Comparison of ENCODE assay signal across 8 cellular contexts in the genomic region with DNA sequence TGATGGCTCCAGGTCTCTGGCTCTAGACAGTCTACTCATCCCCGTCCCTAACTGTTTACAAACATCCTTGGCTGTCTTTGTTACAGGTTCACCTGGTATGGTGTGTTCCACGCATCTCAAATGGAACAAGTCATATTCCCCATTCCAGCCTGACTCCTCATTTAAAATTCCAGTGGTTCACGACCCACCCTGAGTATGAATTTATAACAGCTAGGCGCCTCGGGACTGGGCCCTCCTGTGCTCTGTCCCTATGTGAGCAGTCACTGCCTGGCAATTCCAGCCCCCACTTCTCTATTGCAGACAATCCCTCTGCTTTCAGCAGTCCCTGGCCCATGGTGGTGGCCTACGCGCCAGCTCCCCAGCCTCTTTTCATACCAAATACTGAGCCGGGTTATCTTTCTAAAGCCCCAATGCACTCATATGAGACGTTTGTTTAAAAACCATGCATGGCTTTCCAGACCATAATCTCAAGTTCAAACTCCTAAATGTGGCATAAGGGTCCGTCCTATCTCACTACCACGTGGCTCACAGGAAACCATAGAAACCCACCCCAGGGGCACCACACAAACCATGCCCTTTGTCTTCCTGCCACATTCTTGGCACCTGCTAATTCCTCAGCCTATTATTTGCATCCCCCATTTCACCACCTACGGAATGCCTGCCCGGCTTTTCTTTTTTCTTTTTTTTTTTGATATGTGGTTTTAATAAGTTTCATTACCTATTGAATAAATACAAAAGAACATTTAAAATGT. TPM values are rescaled to one million over a fixed set of nuclear protein-coding genes. Genes with fewer than 3 reads are reported as not detected.
DNase-seq lines count a peak whose midpoint lies in the region; ATAC-seq and TF ChIP-seq lines count a peak whose summit lies in the region.

No MANE protein-coding gene starts in this region.

- TF ChIP-seq EP300 in stomach (IDR thresholded peaks at IDR 0.05), result no peak

- H3K4me1 Mint-ChIP-seq in T-helper 1 cell treated with Interleukin-12 subunit alpha and Interleukin-12 subunit beta and Interleukin-4 antibody, amounts not matched to agents 30 μg/mL and 1 μg/mL, for 36 hours (ENCODE audit: low read depth), result peaks cover 33% of the 10 kb centered on the region
- H3K4me1 Mint-ChIP-seq in activated T-helper 17 cell treated with anti-CD3 and anti-CD28 coated beads, Interleukin-2, amount 50 U/mL, for 72 hours, result peaks cover 11% of the 10 kb centered on the region

- H3K9ac ChIP-seq in iPS-20b (ENCODE audit: low read depth, low read length), result peak overlapping the region; percentile 78

- H3K4me1 ChIP-seq in iPS-20b (ENCODE audit: insufficient read depth, low read length) (peaks cover 16% of the 10 kb centered on the region), stomach (peaks cover 9 to 28% (median 15%) of the 10 kb centered on the region in 4 donors)

- TF ChIP-seq CTCF in stomach (IDR thresholded peaks at IDR 0.05), result no peak

- no peaks in the 10 kb centered on the region for H3K36me3 ChIP-seq in iPS-20b (ENCODE audit: insufficient read depth, low read depth, low read length)
- no peaks in the 10 kb centered on the region for H3K36me3 ChIP-seq in stomach

- intact Hi-C loops in stomach (cut with DNase I; ENCODE audit: low total_unique reads), result no loop called here

- DNase-seq in T-helper 1 cell (no peak), stomach (no peak), kidney glomerular epithelial cell (lab: John Stamatoyannopoulos, UW) (no peak), KBM-7 (no peak)

- no peaks in the 10 kb centered on the region for H3K9me3 Mint-ChIP-seq in T-helper 1 cell treated with Interleukin-12 subunit alpha and Interleukin-12 subunit beta and Interleukin-4 antibody, amounts not matched to agents 30 μg/mL and 1 μg/mL, for 36 hours
- no peaks in the 10 kb centered on the region for H3K9me3 Mint-ChIP-seq in activated T-helper 17 cell treated with anti-CD3 and anti-CD28 coated beads, Interleukin-2, amount 50 U/mL, for 72 hours

- no peak for TF ChIP-seq POLR2A in stomach (IDR thresholded peaks at IDR 0.05)

- H3K4me3 Mint-ChIP-seq in T-helper 1 cell treated with Interleukin-12 subunit alpha and Interleukin-12 subunit beta and Interleukin-4 antibody, amounts not matched to agents 30 μg/mL and 1 μg/mL, for 36 hours, result peak overlapping the region; percentile 95
- peak overlapping the region; percentile 85 for H3K4me3 Mint-ChIP-seq in activated T-helper 17 cell treated with anti-CD3 and anti-CD28 coated beads, Interleukin-2, amount 50 U/mL, for 72 hours

- H3K4me3 ChIP-seq in iPS-20b (ENCODE audit: low read length), result peak overlapping the region; percentile 77
- H3K4me3 ChIP-seq in stomach, result peak overlapping the region in 3 of 4 donors; percentile 66 to 77 (median 73)

- peaks cover 7% of the 10 kb centered on the region for H3K36me3 Mint-ChIP-seq in T-helper 1 cell treated with Interleukin-12 subunit alpha and Interleukin-12 subunit beta and Interleukin-4 antibody, amounts not matched to agents 30 μg/mL and 1 μg/mL, for 36 hours (ENCODE audit: low read depth)
- peaks cover 13% of the 10 kb centered on the region for H3K36me3 Mint-ChIP-seq in activated T-helper 17 cell treated with anti-CD3 and anti-CD28 coated beads, Interleukin-2, amount 50 U/mL, for 72 hours (ENCODE audit: low read depth)

- peak overlapping the region; percentile 59 for H3K27ac ChIP-seq in iPS-20b (ENCODE audit: low read length)
- H3K27ac ChIP-seq in stomach, result peak overlapping the region in 4 of 5 donors; percentile 95 to 100 (median 96)

- 68 to 81% (median 73%) methylated on average over 13 of the region's 13 CpGs for whole genome bisulfite sequencing in stomach, 5 donors

- H3K9me3 ChIP-seq in iPS-20b (ENCODE audit: insufficient read depth, low read depth, low read length) (no peaks in the 10 kb centered on the region), stomach (no peaks in the 10 kb centered on the region)

- ATAC-seq in activated T-helper 17 cell treated with anti-CD3 and anti-CD28 coated beads, Interleukin-2, amount 50 U/mL, for 72 hours (replicated peaks), result no peak
- no peak for ATAC-seq in HG02938 (IDR thresholded peaks at IDR 0.05; ENCODE audit: unreplicated experiment)

- H3K27me3 ChIP-seq in iPS-20b (ENCODE audit: insufficient read depth, low read length) (peaks cover 51% of the 10 kb centered on the region), stomach (no peaks in the 10 kb centered on the region)

- H3K27me3 Mint-ChIP-seq in T-helper 1 cell treated with Interleukin-12 subunit alpha and Interleukin-12 subunit beta and Interleukin-4 antibody, amounts not matched to agents 30 μg/mL and 1 μg/mL, for 36 hours (ENCODE audit: low read depth), result no peaks in the 10 kb centered on the region
- H3K27me3 Mint-ChIP-seq in activated T-helper 17 cell treated with anti-CD3 and anti-CD28 coated beads, Interleukin-2, amount 50 U/mL, for 72 hours, result no peaks in the 10 kb centered on the region

- H3K27ac Mint-ChIP-seq in T-helper 1 cell treated with Interleukin-12 subunit alpha and Interleukin-12 subunit beta and Interleukin-4 antibody, amounts not matched to agents 30 μg/mL and 1 μg/mL, for 36 hours, result peak overlapping the region; percentile 95
- peak overlapping the region; percentile 85 for H3K27ac Mint-ChIP-seq in activated T-helper 17 cell treated with anti-CD3 and anti-CD28 coated beads, Interleukin-2, amount 50 U/mL, for 72 hours

- in situ Hi-C loops in KBM-7 (cut with MboI; ENCODE audit: low pct_unique_long_range_greater_than_20kb, low sequenced_read_pairs), result no loop called here

RNA-seq across cellular contexts. Expression of a gene that starts 1.6 kb away (rescaled TPM):
- 10 to 100 TPM; 16.5 to 19.1 TPM for total RNA-seq in activated T-helper 17 cell treated with anti-CD3 and anti-CD28 coated beads, Interleukin-2, amount 50 U/mL, for 72 hours
- 10 to 100 TPM in 2 of 5 donors, 1 to 10 TPM in 3; 1.2 to 12.5 (median 9.5) TPM for total RNA-seq in stomach
- polyA plus RNA-seq in stomach, result 10 to 100 TPM in 1 of 3 donors, 1 to 10 TPM in 2; 7.3 to 15.3 (median 7.4) TPM

RNA-seq across cellular contexts. Expression of a gene that starts 22.4 kb away (rescaled TPM):
- 10 to 100 TPM in 1 of 2 donors, 1 to 10 TPM in 1; 3.3 to 24.2 TPM for total RNA-seq in activated T-helper 17 cell treated with anti-CD3 and anti-CD28 coated beads, Interleukin-2, amount 50 U/mL, for 72 hours
- total RNA-seq in stomach, result not detected
- under 1 TPM; 0.10 to 0.31 (median 0.19) TPM for polyA plus RNA-seq in stomach

Comparison
In these comparisons a context has a peak if more than half of its experiments do, and no peak if none do; other contexts are left out.
1. RNA of a gene that starts 22.4 kb away (total RNA-seq): 3.3 to 24.2 TPM in activated T-helper 17 cell treated with anti-CD3 and anti-CD28 coated beads, Interleukin-2, amount 50 U/mL, for 72 hours; not detected in stomach; every median in the first group is over 4 times any median in the second.